Comparison of ENCODE assay signal across 18 cellular contexts in genomic region chr9:105328296-105328695, GRCh38.
"Had no signal": no experiment of that assay in that cellular context is flagged by ENCODE, and none has a peak within 500 bp of the region (broad histone marks: within the 10 kb centered on the region; RNA-seq: fewer than 3 reads in every experiment).

No MANE protein-coding gene starts in this region.

- H3K4me3 ChIP-seq: left ventricle myocardium inferior, sigmoid colon, smooth muscle cell, upper lobe of left lung had no signal

- H3K9me3 ChIP-seq: left ventricle myocardium inferior, sigmoid colon, upper lobe of left lung had no signal

- H3K27me3 ChIP-seq: sigmoid colon, upper lobe of left lung had no signal

- H3K36me3 ChIP-seq: left ventricle myocardium inferior, sigmoid colon, upper lobe of left lung had no signal

- H3K27ac ChIP-seq: left ventricle myocardium inferior, sigmoid colon, upper lobe of left lung had no signal

- DNase-seq: activated CD4-positive, alpha-beta memory T cell treated with anti-CD3 and anti-CD28 coated beads for 36 hours; activated CD4-positive, alpha-beta T cell treated with anti-CD3 and anti-CD28 coated beads for 48 hours; activated naive CD4-positive, alpha-beta T cell treated with Interleukin-2 at 50 U/mL for 16 hours; activated naive CD8-positive, alpha-beta T cell treated with anti-CD3 and anti-CD28 coated beads for 36 hours; activated T-cell treated with anti-CD3 and anti-CD28 coated beads, Interleukin-2, amount 50 U/mL, for 48 hours; amniotic stem cell; effector memory CD8-positive, alpha-beta T cell; foreskin melanocyte; immature natural killer cell; left ventricle myocardium inferior; sigmoid colon; stimulated activated CD4-positive, alpha-beta T cell treated with anti-CD3 and anti-CD28 coated beads, Interleukin-15, amount 100 ng/mL, for 24 hours; stimulated activated naive B cell treated with anti-CD40 and anti-IgM and Interleukin-4, amounts not matched to agents 10 μg/mL and 1 μg/mL and 100 μg/mL, for 72 hours; SW 1271; T-helper 17 cell; upper lobe of left lung had no signal

- ATAC-seq: effector memory CD8-positive, alpha-beta T cell; esophagus mucosa; stimulated activated naive B cell treated with anti-CD40 and anti-IgM and Interleukin-4, amounts not matched to agents 10 μg/mL and 1 μg/mL and 100 μg/mL, for 72 hours; T-helper 17 cell had no signal
